20 cellular contexts compared by ENCODE assay signal in the genomic region with DNA sequence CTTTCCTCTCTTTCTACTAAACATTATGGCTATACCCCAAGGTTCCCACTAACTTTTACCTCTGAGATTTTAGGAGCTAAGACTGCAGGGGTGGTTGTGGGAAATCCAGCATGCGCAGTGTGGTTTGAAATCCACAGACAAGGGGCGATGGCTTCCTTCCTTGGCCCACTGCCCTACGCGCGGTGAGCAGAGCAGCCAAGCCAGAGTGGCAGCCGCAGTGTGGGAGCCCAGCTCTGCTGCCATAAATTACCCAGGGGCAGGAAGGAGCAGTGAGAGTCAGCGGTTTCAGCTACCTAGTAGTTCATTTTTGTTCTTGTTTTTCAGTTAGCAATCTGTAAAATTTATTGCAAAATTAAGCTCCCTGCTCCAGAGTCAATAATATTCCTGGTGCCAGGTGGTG.
DNase-seq lines count a peak whose midpoint lies in the region; ATAC-seq and TF ChIP-seq lines count a peak whose summit lies in the region.
"Had no signal": no experiment of that assay in that cellular context is flagged by ENCODE, and none has a peak within 500 bp of the region (broad histone marks: within the 10 kb centered on the region; RNA-seq: fewer than 3 reads in every experiment).

No MANE protein-coding gene starts in this region.

- H3K27me3 ChIP-seq in foreskin keratinocyte = no peaks in the 10 kb centered on the region
- no peaks in the 10 kb centered on the region for H3K27me3 ChIP-seq in right cardiac atrium (ENCODE audit: control insufficient read depth, insufficient read depth)
- H3K27me3 ChIP-seq: BE2C, Peyer's patch had no signal

- 67% methylated on average over 7 of the region's 7 CpGs for WGBS in right cardiac atrium

- peak overlapping the region; percentile 83 for H3K27ac Mint-ChIP-seq in nephron progenitor cell
- H3K27ac Mint-ChIP-seq: CD4-positive, CD25-positive, alpha-beta regulatory T cell had no signal

- H3K4me3 ChIP-seq in right cardiac atrium (ENCODE audit: low read length) = no peak overlapping the region
- H3K4me3 ChIP-seq: Peyer's patch had no signal

- peak; percentile 39 for ATAC-seq in GM19324 (IDR thresholded peaks at IDR 0.05; ENCODE audit: low FRiP score, unreplicated experiment)
- peak; percentile 16 for ATAC-seq in foreskin keratinocyte
- no peak for ATAC-seq in right cardiac atrium

- peaks cover 94% of the 10 kb centered on the region for H3K4me1 Mint-ChIP-seq in nephron progenitor cell
- H3K4me1 Mint-ChIP-seq: CD4-positive, CD25-positive, alpha-beta regulatory T cell had no signal

- DNase-seq in NOMO-1 treated with DMSO at 0.1 percent for 48 hours (lab: John Stamatoyannopoulos, UW; ENCODE audit: unreplicated experiment) (peak; percentile 41), foreskin keratinocyte (no peak), nephron progenitor cell (peak; percentile 43), right cardiac atrium (no peak), NCI-H446 (lab: John Stamatoyannopoulos, UW) (no peak), DMS 273 treated with DMSO at 0.1 percent for 48 hours (lab: John Stamatoyannopoulos, UW) (no peak), inferior parietal cortex (ENCODE audit: extremely low spot score) (no peak)
- DNase-seq: BE2C; CD4-positive, CD25-positive, alpha-beta regulatory T cell; EL; H7; Karpas-422; MV-4-11; NCI-H1694 treated with DMSO at 0.1 percent for 48 hours; NCI-H510A; Peyer's patch; Right ventricle myocardium superior; SW 1271 had no signal

- no peaks in the 10 kb centered on the region for H3K4me1 ChIP-seq in foreskin keratinocyte
- H3K4me1 ChIP-seq in right cardiac atrium (ENCODE audit: control insufficient read depth, insufficient read depth, low read length) = no peaks in the 10 kb centered on the region
- H3K4me1 ChIP-seq: BE2C, Peyer's patch had no signal

- H3K9me3 ChIP-seq in right cardiac atrium (ENCODE audit: control insufficient read depth, low read length) = no peaks in the 10 kb centered on the region
- H3K9me3 ChIP-seq: BE2C, Peyer's patch had no signal

- no peaks in the 10 kb centered on the region for H3K27me3 Mint-ChIP-seq in nephron progenitor cell (ENCODE audit: low read depth, poor library complexity)
- H3K27me3 Mint-ChIP-seq: CD4-positive, CD25-positive, alpha-beta regulatory T cell had no signal

- intact Hi-C loops in right cardiac atrium (cut with DNase I) = no loop called here

- H3K27ac ChIP-seq in foreskin keratinocyte (no peak overlapping the region), right cardiac atrium (ENCODE audit: low read length) (no peak overlapping the region)
- H3K27ac ChIP-seq: HL-60, Peyer's patch had no signal

- H3K4me3 Mint-ChIP-seq in nephron progenitor cell = no peak overlapping the region
- H3K4me3 Mint-ChIP-seq: CD4-positive, CD25-positive, alpha-beta regulatory T cell had no signal

- H3K36me3 Mint-ChIP-seq in nephron progenitor cell (ENCODE audit: low read depth) = no peaks in the 10 kb centered on the region
- H3K36me3 Mint-ChIP-seq: CD4-positive, CD25-positive, alpha-beta regulatory T cell had no signal

- H3K9me3 Mint-ChIP-seq in nephron progenitor cell = no peaks in the 10 kb centered on the region

- no peak for TF ChIP-seq CTCF in foreskin keratinocyte (conservative IDR thresholded peaks at IDR 0.05)
- no peak for TF ChIP-seq CTCF in nephron progenitor cell (IDR thresholded peaks at IDR 0.05)

Comparison
In these comparisons a context has a peak if more than half of its experiments do, and no peak if none do; other contexts are left out.
1. ATAC-seq: peak in GM19324 (single experiment) and foreskin keratinocyte (single experiment); none in right cardiac atrium (0 of 2).
2. DNase-seq: peak in NOMO-1 treated with DMSO at 0.1 percent for 48 hours (single experiment) and nephron progenitor cell (single experiment); none in foreskin keratinocyte (0 of 2), right cardiac atrium (0 of 3), NCI-H446 (0 of 2), DMS 273 treated with DMSO at 0.1 percent for 48 hours (single experiment) and inferior parietal cortex (single experiment).